3 cellular contexts compared by ENCODE assay signal in the genomic region with DNA sequence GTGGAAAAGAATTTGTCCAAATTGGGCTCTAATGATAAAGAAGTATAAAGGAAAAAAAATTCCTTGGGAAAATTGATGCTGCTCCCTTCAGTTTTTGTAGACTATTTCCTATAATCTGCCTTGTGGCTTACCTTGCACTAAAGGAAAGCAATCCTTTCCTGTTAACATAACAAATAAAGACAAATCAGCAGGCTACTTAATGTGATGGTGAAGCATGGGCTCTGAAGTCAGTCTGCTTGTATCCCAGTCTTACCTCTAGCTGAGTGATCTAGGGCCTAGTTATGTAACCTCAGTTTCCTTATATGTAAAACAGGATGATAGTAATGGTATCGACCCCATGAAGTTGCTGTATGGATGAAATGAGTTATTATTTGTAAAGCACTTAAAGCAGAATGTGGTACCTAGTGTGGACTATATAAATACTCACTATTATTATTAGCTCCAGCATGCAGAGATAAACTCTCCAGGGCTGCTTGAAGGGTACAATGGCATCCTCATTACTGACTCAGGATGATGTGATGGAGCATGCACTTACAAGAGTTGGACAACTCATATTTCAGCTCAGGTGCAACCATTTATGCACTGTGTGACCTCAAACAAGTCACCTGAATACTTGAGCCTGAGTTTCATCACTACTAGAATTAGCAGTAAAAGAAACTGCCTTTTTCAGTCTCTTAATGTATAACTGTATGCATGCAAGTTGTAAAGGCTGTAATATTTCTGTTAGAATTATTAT.
TF ChIP-seq lines count a peak whose summit lies in the region.

No MANE protein-coding gene starts in this region.

TF ChIP-seq in A549, 52 proteins besides CTCF, POLR2A, EP300 and RAD21 (continued from another document and continues in another):
- TF ChIP-seq, protein P1, sequence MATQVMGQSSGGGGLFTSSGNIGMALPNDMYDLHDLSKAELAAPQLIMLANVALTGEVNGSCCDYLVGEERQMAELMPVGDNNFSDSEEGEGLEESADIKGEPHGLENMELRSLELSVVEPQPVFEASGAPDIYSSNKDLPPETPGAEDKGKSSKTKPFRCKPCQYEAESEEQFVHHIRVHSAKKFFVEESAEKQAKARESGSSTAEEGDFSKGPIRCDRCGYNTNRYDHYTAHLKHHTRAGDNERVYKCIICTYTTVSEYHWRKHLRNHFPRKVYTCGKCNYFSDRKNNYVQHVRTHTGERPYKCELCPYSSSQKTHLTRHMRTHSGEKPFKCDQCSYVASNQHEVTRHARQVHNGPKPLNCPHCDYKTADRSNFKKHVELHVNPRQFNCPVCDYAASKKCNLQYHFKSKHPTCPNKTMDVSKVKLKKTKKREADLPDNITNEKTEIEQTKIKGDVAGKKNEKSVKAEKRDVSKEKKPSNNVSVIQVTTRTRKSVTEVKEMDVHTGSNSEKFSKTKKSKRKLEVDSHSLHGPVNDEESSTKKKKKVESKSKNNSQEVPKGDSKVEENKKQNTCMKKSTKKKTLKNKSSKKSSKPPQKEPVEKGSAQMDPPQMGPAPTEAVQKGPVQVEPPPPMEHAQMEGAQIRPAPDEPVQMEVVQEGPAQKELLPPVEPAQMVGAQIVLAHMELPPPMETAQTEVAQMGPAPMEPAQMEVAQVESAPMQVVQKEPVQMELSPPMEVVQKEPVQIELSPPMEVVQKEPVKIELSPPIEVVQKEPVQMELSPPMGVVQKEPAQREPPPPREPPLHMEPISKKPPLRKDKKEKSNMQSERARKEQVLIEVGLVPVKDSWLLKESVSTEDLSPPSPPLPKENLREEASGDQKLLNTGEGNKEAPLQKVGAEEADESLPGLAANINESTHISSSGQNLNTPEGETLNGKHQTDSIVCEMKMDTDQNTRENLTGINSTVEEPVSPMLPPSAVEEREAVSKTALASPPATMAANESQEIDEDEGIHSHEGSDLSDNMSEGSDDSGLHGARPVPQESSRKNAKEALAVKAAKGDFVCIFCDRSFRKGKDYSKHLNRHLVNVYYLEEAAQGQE (IDR thresholded peaks at IDR 0.05): no peak
- TF ChIP-seq HOXB13 (CRISPR knock-in tag; IDR thresholded peaks at IDR 0.05; ENCODE audit: low read depth): no peak
- TF ChIP-seq ZFP36 (IDR thresholded peaks at IDR 0.05; ENCODE audit: borderline replicate concordance, partially characterized antibody): no peak
- TF ChIP-seq HEYL (CRISPR knock-in tag; IDR thresholded peaks at IDR 0.05): no peak
- no peak for TF ChIP-seq NPAS2 (CRISPR knock-in tag; IDR thresholded peaks at IDR 0.05; ENCODE audit: borderline replicate concordance)
- no peak for TF ChIP-seq CEBPB (IDR thresholded peaks at IDR 0.05)
- TF ChIP-seq BHLHE40 (IDR thresholded peaks at IDR 0.05; ENCODE audit: low read depth, low read length): no peak
- no peak for TF ChIP-seq HDAC2 (IDR thresholded peaks at IDR 0.05)
- no peak for TF ChIP-seq JUNB (IDR thresholded peaks at IDR 0.05)
- no peak for TF ChIP-seq EHMT2 (IDR thresholded peaks at IDR 0.05; ENCODE audit: low read depth)
- no peak for TF ChIP-seq CBX2 (IDR thresholded peaks at IDR 0.05; ENCODE audit: borderline replicate concordance, low read depth)
- no peak for TF ChIP-seq PHF8 (IDR thresholded peaks at IDR 0.05; ENCODE audit: borderline replicate concordance, low read depth)
- TF ChIP-seq NFE2L2 (conservative IDR thresholded peaks at IDR 0.05; ENCODE audit: low read length): no peak
- TF ChIP-seq, protein P2, sequence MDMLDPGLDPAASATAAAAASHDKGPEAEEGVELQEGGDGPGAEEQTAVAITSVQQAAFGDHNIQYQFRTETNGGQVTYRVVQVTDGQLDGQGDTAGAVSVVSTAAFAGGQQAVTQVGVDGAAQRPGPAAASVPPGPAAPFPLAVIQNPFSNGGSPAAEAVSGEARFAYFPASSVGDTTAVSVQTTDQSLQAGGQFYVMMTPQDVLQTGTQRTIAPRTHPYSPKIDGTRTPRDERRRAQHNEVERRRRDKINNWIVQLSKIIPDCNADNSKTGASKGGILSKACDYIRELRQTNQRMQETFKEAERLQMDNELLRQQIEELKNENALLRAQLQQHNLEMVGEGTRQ (IDR thresholded peaks at IDR 0.05): no peak
- TF ChIP-seq, protein P3, sequence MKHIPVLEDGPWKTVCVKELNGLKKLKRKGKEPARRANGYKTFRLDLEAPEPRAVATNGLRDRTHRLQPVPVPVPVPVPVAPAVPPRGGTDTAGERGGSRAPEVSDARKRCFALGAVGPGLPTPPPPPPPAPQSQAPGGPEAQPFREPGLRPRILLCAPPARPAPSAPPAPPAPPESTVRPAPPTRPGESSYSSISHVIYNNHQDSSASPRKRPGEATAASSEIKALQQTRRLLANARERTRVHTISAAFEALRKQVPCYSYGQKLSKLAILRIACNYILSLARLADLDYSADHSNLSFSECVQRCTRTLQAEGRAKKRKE (CRISPR knock-in tag; IDR thresholded peaks at IDR 0.05; ENCODE audit: low read depth): no peak
- TF ChIP-seq TFCP2L1 (CRISPR knock-in tag; IDR thresholded peaks at IDR 0.05): no peak

TF ChIP-seq in GM23338, 12 proteins besides CTCF, POLR2A, EP300 and RAD21 (continued from another document):
- TF ChIP-seq, protein P1 (IDR thresholded peaks at IDR 0.05; ENCODE audit: unreplicated experiment): no peak
- no peak for TF ChIP-seq JUNB (IDR thresholded peaks at IDR 0.05; ENCODE audit: unreplicated experiment)
TF ChIP-seq in GM23338: peak in this region for 0.

TF ChIP-seq in WTC11, 78 proteins besides CTCF, POLR2A, EP300 and RAD21 (continued from another document):
- no peak for TF ChIP-seq ZBTB43 (CRISPR knock-in tag; IDR thresholded peaks at IDR 0.05)
- TF ChIP-seq E2F4 (CRISPR knock-in tag; IDR thresholded peaks at IDR 0.05; ENCODE audit: borderline replicate concordance, low read depth): no peak
- TF ChIP-seq ELF4 (CRISPR knock-in tag; IDR thresholded peaks at IDR 0.05; ENCODE audit: low read depth): no peak
- TF ChIP-seq E2F5 (CRISPR knock-in tag; IDR thresholded peaks at IDR 0.05): no peak
TF ChIP-seq in WTC11: peak in this region for 0.
